ENCODE assay signal across 28 cellular contexts in the genomic region with DNA sequence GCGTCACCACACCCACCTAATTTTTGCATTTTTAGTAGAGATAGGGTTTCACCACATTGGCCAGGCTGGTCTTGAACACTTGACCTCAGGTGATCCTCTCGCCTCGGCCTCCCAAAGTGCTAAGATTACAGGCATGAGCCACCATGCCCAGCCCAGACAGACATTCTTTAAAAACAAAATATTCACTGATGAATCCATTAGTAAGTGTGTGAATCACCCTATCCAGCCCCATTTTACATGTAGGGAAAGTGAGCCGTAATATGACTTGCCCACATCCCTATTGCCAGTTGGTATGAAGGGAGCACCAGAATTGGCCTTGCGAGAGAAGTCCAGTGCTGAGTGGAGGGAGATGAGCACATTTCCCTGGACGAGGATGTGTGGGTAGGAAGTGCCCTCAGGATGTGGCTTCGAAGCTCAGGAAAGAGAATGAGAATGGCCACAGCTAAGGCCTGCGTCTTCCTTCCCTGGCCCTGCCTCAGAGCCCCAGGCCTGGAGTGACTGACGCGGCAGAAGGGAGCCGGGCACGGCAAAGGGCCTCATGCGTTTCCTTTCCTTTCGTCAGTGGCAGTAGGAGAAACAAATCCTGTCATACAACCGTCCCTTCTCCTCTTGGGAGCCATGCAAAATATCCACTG. TPM values are rescaled to one million over a fixed set of nuclear protein-coding genes. Genes with fewer than 3 reads are reported as not detected.
DNase-seq lines count a peak whose midpoint lies in the region; ATAC-seq, FAIRE-seq and TF ChIP-seq lines count a peak whose summit lies in the region.
"Had no signal": no experiment of that assay in that cellular context is flagged by ENCODE, and none has a peak within 500 bp of the region (broad histone marks: within the 10 kb centered on the region; RNA-seq: fewer than 3 reads in every experiment).

No MANE protein-coding gene starts in this region.

- H3K27me3 ChIP-seq in BLaER1 treated with 17β-estradiol and CSF1 and Interleukin-3, amounts not matched to agents 10 nM and 100 nM: peaks cover 0 to 6% (median 0%) of the 10 kb centered on the region in 11 experiments; a peak in 1 of 22 replicates
- H3K27me3 ChIP-seq in body of pancreas: no peaks in the 10 kb centered on the region
- H3K27me3 ChIP-seq: Peyer's patch, SJCRH30 had no signal

- peak overlapping the region in 2 of 11 experiments; percentile 28 to 29; a peak in 2 of 22 replicates for H3K27ac ChIP-seq in BLaER1 treated with 17β-estradiol and CSF1 and Interleukin-3, amounts not matched to agents 10 nM and 100 nM
- H3K27ac ChIP-seq in body of pancreas: peak overlapping the region in 3 of 4 donors; percentile 25 to 80 (median 55)
- H3K27ac ChIP-seq in mesodermal cell (ENCODE audit: low read depth, low read length, severe bottlenecking): peak overlapping the region; percentile 29
- H3K27ac ChIP-seq: KMS-11, Peyer's patch, SJCRH30 had no signal

- H3K4me1 ChIP-seq in BLaER1 treated with 17β-estradiol and CSF1 and Interleukin-3, amounts not matched to agents 10 nM and 100 nM: peaks cover 29 to 100% (median 79%) of the 10 kb centered on the region in 10 experiments
- H3K4me1 ChIP-seq in body of pancreas (peaks cover 23% of the 10 kb centered on the region), mesodermal cell (ENCODE audit: control insufficient read depth, insufficient read depth, low read length, poor library complexity, severe bottlenecking) (no peaks in the 10 kb centered on the region)
- H3K4me1 ChIP-seq: Peyer's patch had no signal

- TF ChIP-seq CTCF in body of pancreas (IDR thresholded peaks at IDR 0.05): no peak

- no peaks in the 10 kb centered on the region for H3K36me3 ChIP-seq in BLaER1 treated with 17β-estradiol and CSF1 and Interleukin-3, amounts not matched to agents 10 nM and 100 nM
- H3K36me3 ChIP-seq in body of pancreas (replicated peaks in 1 of 2; ENCODE audit: insufficient read depth in 1 of 2, low read depth in 2 of 2) (no peaks in the 10 kb centered on the region), mesodermal cell (ENCODE audit: control insufficient read depth, insufficient read depth, low read length) (no peaks in the 10 kb centered on the region)
- H3K36me3 ChIP-seq: Peyer's patch, SJCRH30 had no signal

- no peak for DNase-seq in body of pancreas
- no peak for DNase-seq in activated CD4-positive, alpha-beta T cell treated with anti-CD3 and anti-CD28 coated beads for 48 hours
- DNase-seq in RCC 7860 (ENCODE audit: low spot score): no peak
- DNase-seq in cerebellar cortex (ENCODE audit: low spot score): no peak
- DNase-seq: 8988T; ACHN; C1 segment of cervical spinal cord; CD4-positive, alpha-beta memory T cell; COR-L47; DMS53; GDM1; MM.1S; NCI-H1092; NCI-H1417 treated with DMSO at 0.1 percent for 48 hours; NCI-H1694 treated with DMSO at 0.1 percent for 48 hours; NCI-H2081; NCI-H2227 treated with DMSO at 0.1 percent for 48 hours; NCI-H526 treated with DMSO at 0.1 percent for 48 hours; Peyer's patch; SJCRH30 had no signal

- H3K4me2 ChIP-seq in BLaER1 treated with 17β-estradiol and CSF1 and Interleukin-3, amounts not matched to agents 10 nM and 100 nM: peak overlapping the region; percentile 23 to 66 (median 53); a peak in 21 of 22 replicates
- H3K4me2 ChIP-seq: KMS-11 had no signal

- WGBS in body of pancreas, 2 donors: 90 to 98% methylated on average over 15 of the region's 15 CpGs
- 92 to 93% methylated on average over 12 to 13 of the region's 15 CpGs for WGBS in mesodermal cell (ENCODE audit: insufficient coverage in 2 of 2), 2 experiments

- no peak overlapping the region for H3K9ac ChIP-seq in BLaER1 treated with 17β-estradiol and CSF1 and Interleukin-3, amounts not matched to agents 10 nM and 100 nM
- H3K9ac ChIP-seq: KMS-11 had no signal

- no peaks in the 10 kb centered on the region; a peak in 1 of 22 replicates for H4K20me1 ChIP-seq in BLaER1 treated with 17β-estradiol and CSF1 and Interleukin-3, amounts not matched to agents 10 nM and 100 nM

- FAIRE-seq in RCC 7860 (lab: Jason Lieb, UNC): no peak
- FAIRE-seq: GM12891, H54 had no signal

- H3K9me3 ChIP-seq in BLaER1 treated with 17β-estradiol and CSF1 and Interleukin-3, amounts not matched to agents 10 nM and 100 nM (replicated peaks in 1 of 11): peaks cover 0 to 6% (median 0%) of the 10 kb centered on the region in 11 experiments; a peak in 3 of 22 replicates
- H3K9me3 ChIP-seq in body of pancreas (no peaks in the 10 kb centered on the region), mesodermal cell (ENCODE audit: control insufficient read depth, low read length) (no peaks in the 10 kb centered on the region)
- H3K9me3 ChIP-seq: Peyer's patch, SJCRH30 had no signal

- TF ChIP-seq POLR2A in body of pancreas (IDR thresholded peaks at IDR 0.05): no peak

- ATAC-seq in body of pancreas: no peak
- ATAC-seq in GM19395 (IDR thresholded peaks at IDR 0.05; ENCODE audit: unreplicated experiment): no peak
- ATAC-seq: SK-N-SH treated with all-trans-retinoic acid at 6 μM for 48 hours had no signal

- intact Hi-C loops in body of pancreas (cut with DNase I): no loop called here

- H3K4me3 ChIP-seq in BLaER1 treated with 17β-estradiol and CSF1 and Interleukin-3, amounts not matched to agents 10 nM and 100 nM: no peak overlapping the region
- H3K4me3 ChIP-seq in body of pancreas: no peak overlapping the region
- H3K4me3 ChIP-seq in mesodermal cell (ENCODE audit: extremely low read depth, insufficient read depth, low read length, poor library complexity, severe bottlenecking): no peak overlapping the region
- H3K4me3 ChIP-seq: Peyer's patch, SJCRH30 had no signal

TF ChIP-seq in PFSK-1, 5 proteins besides CTCF, POLR2A, EP300 and RAD21:
- TF ChIP-seq POLR2AphosphoS5 (IDR thresholded peaks at IDR 0.05; ENCODE audit: low read depth, low read length) (no peak), FOXP2 (optimal IDR thresholded peaks at IDR 0.05; ENCODE audit: borderline replicate concordance, extremely low read depth, extremely low read length, insufficient read depth) (peak; percentile 15)

RNA-seq across cellular contexts. Expression of a gene that starts 28.3 kb away (rescaled TPM):
- 352 TPM for polyA plus RNA-seq in PFSK-1 (2012; ENCODE audit: insufficient read length, low read depth)
- total RNA-seq in body of pancreas: 10 to 100 TPM; 14.5 to 39.2 TPM
- polyA plus RNA-seq in mesodermal cell (2013, experiment 1 of 2): 68.0 TPM
- polyA plus RNA-seq in mesodermal cell (2013, experiment 2 of 2): 54.7 TPM
- polyA plus RNA-seq: CD4-positive, alpha-beta memory T cell had no signal
